15 cellular contexts compared by ENCODE assay signal in genomic region chr4:33722800-33723511, GRCh38.
DNase-seq lines count a peak whose midpoint lies in the region; ATAC-seq, FAIRE-seq and TF ChIP-seq lines count a peak whose summit lies in the region.
"Had no signal": no experiment of that assay in that cellular context is flagged by ENCODE, and none has a peak within 500 bp of the region (broad histone marks: within the 10 kb centered on the region; RNA-seq: fewer than 3 reads in every experiment).

No MANE protein-coding gene starts in this region.

- CTCF ChIA-PET in activated CD8-positive, alpha-beta memory T cell treated with anti-CD3 and anti-CD28 coated beads, Interleukin-2, amount 10 ng/mL, durations not matched to agents 7 days and 5 days (lab: Charles Lee) = interaction anchor here (0.5 kb wide), 1 partner anchor 65 kb away, joined by 4 read pairs; no protein-coding TSS in a partner anchor

- peaks cover 2% of the 10 kb centered on the region for H3K9me3 Mint-ChIP-seq in activated CD8-positive, alpha-beta memory T cell treated with anti-CD3 and anti-CD28 coated beads, Interleukin-2, amount 10 ng/mL, durations not matched to agents 7 days and 5 days (ENCODE audit: low read depth)

- no peaks in the 10 kb centered on the region for H3K4me1 Mint-ChIP-seq in activated CD8-positive, alpha-beta memory T cell treated with anti-CD3 and anti-CD28 coated beads, Interleukin-2, amount 10 ng/mL, durations not matched to agents 7 days and 5 days
- H3K4me1 Mint-ChIP-seq: immature natural killer cell, natural killer cell had no signal

- in situ Hi-C loops in SK-MEL-5 (cut with HindIII; ENCODE audit: low pct_unique_long_range_greater_than_20kb, low sequenced_read_pairs) = no loop called here

- H3K27ac Mint-ChIP-seq in activated CD8-positive, alpha-beta memory T cell treated with anti-CD3 and anti-CD28 coated beads, Interleukin-2, amount 10 ng/mL, durations not matched to agents 7 days and 5 days = no peak overlapping the region
- H3K27ac Mint-ChIP-seq: immature natural killer cell, natural killer cell had no signal

- H3K4me3 Mint-ChIP-seq in activated CD8-positive, alpha-beta memory T cell treated with anti-CD3 and anti-CD28 coated beads, Interleukin-2, amount 10 ng/mL, durations not matched to agents 7 days and 5 days = no peak overlapping the region
- H3K4me3 Mint-ChIP-seq: immature natural killer cell, natural killer cell had no signal

- peak; percentile 67 for FAIRE-seq in frontal cortex (lab: Jason Lieb, UNC)
- FAIRE-seq: endothelial cell of umbilical vein, H1 had no signal

- ATAC-seq in activated CD8-positive, alpha-beta memory T cell treated with anti-CD3 and anti-CD28 coated beads, Interleukin-2, amount 10 ng/mL, durations not matched to agents 7 days and 5 days = no peak
- ATAC-seq: natural killer cell had no signal

- H3K36me3 Mint-ChIP-seq in activated CD8-positive, alpha-beta memory T cell treated with anti-CD3 and anti-CD28 coated beads, Interleukin-2, amount 10 ng/mL, durations not matched to agents 7 days and 5 days = no peaks in the 10 kb centered on the region
- H3K36me3 Mint-ChIP-seq: immature natural killer cell, natural killer cell had no signal

- peak; percentile 37 for TF ChIP-seq CTCF in AG09319 (IDR thresholded peaks at IDR 0.05; ENCODE audit: low read depth, low read length)

- DNase-seq in AG09319 (ENCODE audit: extremely low read depth, low read depth) = no peak
- peak; percentile 16 for DNase-seq in H4 (ENCODE audit: low spot score)
- DNase-seq in SK-MEL-5 (ENCODE audit: low read depth, low spot score) = peak; percentile 65
- DNase-seq in frontal cortex (ENCODE audit: low spot score in 2 of 2) = no peak
- no peak for DNase-seq in activated CD8-positive, alpha-beta memory T cell treated with anti-CD3 and anti-CD28 coated beads, Interleukin-2, amount 10 ng/mL, durations not matched to agents 7 days and 5 days
- DNase-seq in HuH-7 (ENCODE audit: low spot score) = no peak
- no peak for DNase-seq in activated gamma-delta T cell (lab: John Stamatoyannopoulos, UW)
- DNase-seq in NOMO-1 treated with dmso at 0.1 percent for 144 hours (lab: John Stamatoyannopoulos, UW; ENCODE audit: unreplicated experiment) = no peak
- DNase-seq: activated CD8-positive, alpha-beta memory T cell treated with anti-CD3 and anti-CD28 coated beads, Interleukin-2, amount 50 U/mL, for 4 hours; adrenal gland; immature natural killer cell; Karpas-422; natural killer cell had no signal

- H3K27me3 Mint-ChIP-seq in activated CD8-positive, alpha-beta memory T cell treated with anti-CD3 and anti-CD28 coated beads, Interleukin-2, amount 10 ng/mL, durations not matched to agents 7 days and 5 days = no peaks in the 10 kb centered on the region

Comparison
In these comparisons a context has a peak if more than half of its experiments do, and no peak if none do; other contexts are left out.
1. DNase-seq: peak in H4 (single experiment) and SK-MEL-5 (single experiment); none in AG09319 (single experiment), frontal cortex (0 of 2), activated CD8-positive, alpha-beta memory T cell treated with anti-CD3 and anti-CD28 coated beads, Interleukin-2, amount 10 ng/mL, durations not matched to agents 7 days and 5 days (single experiment), HuH-7 (single experiment), activated gamma-delta T cell (single experiment) and NOMO-1 treated with dmso at 0.1 percent for 144 hours (single experiment).